In genomic region chr3:33717866-33718594, GRCh38 we compare ENCODE assay signal across 8 cellular contexts. TPM values are rescaled to one million over a fixed set of nuclear protein-coding genes. Genes with fewer than 3 reads are reported as not detected.
DNase-seq lines count a peak whose midpoint lies in the region; ATAC-seq, FAIRE-seq and TF ChIP-seq lines count a peak whose summit lies in the region.

CLASP2 (minus strand) TSS chr3:33718254; CDS start chr3:33718002, 252 bp downstream.

- H3K4me3 Mint-ChIP-seq in activated CD4-positive, alpha-beta T cell treated with anti-CD3 and anti-CD28 coated beads, Interleukin-2, amount 10 ng/mL, durations not matched to agents 24 days and 14 days = no peak within 1 kb of the TSS

- no peaks in the 10 kb centered on the region for H3K4me1 ChIP-seq in BE2C
- peaks cover 10 to 14% of the 10 kb centered on the region in 2 donors for H3K4me1 ChIP-seq in left lung

- peak within 1 kb of the TSS; percentile 88 for H3K27ac Mint-ChIP-seq in activated CD4-positive, alpha-beta T cell treated with anti-CD3 and anti-CD28 coated beads, Interleukin-2, amount 10 ng/mL, durations not matched to agents 24 days and 14 days

- peak; percentile 84 for DNase-seq in BE2C
- DNase-seq in GM19239 (ENCODE audit: insufficient read length, low spot score) = peak; percentile 61
- DNase-seq in NCI-H526 treated with DMSO at 0.1 percent for 48 hours (lab: John Stamatoyannopoulos, UW) = peak; percentile 65
- peak; percentile 96 for DNase-seq in activated CD4-positive, alpha-beta T cell treated with anti-CD3 and anti-CD28 coated beads, Interleukin-2, amount 10 ng/mL, durations not matched to agents 24 days and 14 days
- DNase-seq in dedifferentiated amniotic fluid mesenchymal stem cell (ENCODE audit: extremely low spot score) = peak; percentile 58
- DNase-seq in left lung = peak; percentile 91 to 97
- peak; percentile 78 for DNase-seq in stimulated activated CD4-positive, alpha-beta T cell treated with anti-CD3 and anti-CD28 coated beads, Interleukin-2, amount 100 ng/mL, for 4 hours (ENCODE audit: low read depth)

- intact Hi-C loops in activated CD4-positive, alpha-beta T cell treated with anti-CD3 and anti-CD28 coated beads, Interleukin-2, amount 10 ng/mL, durations not matched to agents 24 days and 14 days (cut with micrococcal nuclease) = loop anchor here (1.0 to 5.0 kb wide), 3 partner anchors 80 to 278 kb away; partner anchors contain the start of genes PDCD6IP and UBP1
- intact Hi-C loops in left lung (cut with DNase I) = loop anchor here in 1 of 2 donors (10.0 kb wide), 1 partner anchor 83 kb away; no protein-coding TSS in a partner anchor

- H3K27ac ChIP-seq in left lung = peak within 1 kb of the TSS; percentile 94 to 98

- H3K36me3 Mint-ChIP-seq in activated CD4-positive, alpha-beta T cell treated with anti-CD3 and anti-CD28 coated beads, Interleukin-2, amount 10 ng/mL, durations not matched to agents 24 days and 14 days (ENCODE audit: low read depth) = peaks cover 2% of the 10 kb centered on the region

- H3K9me3 Mint-ChIP-seq in activated CD4-positive, alpha-beta T cell treated with anti-CD3 and anti-CD28 coated beads, Interleukin-2, amount 10 ng/mL, durations not matched to agents 24 days and 14 days = no peaks in the 10 kb centered on the region

- H3K27me3 ChIP-seq in BE2C (no peaks in the 10 kb centered on the region), left lung (no peaks in the 10 kb centered on the region)

- H3K27me3 Mint-ChIP-seq in activated CD4-positive, alpha-beta T cell treated with anti-CD3 and anti-CD28 coated beads, Interleukin-2, amount 10 ng/mL, durations not matched to agents 24 days and 14 days = peaks cover 6% of the 10 kb centered on the region

- ATAC-seq in HG03442 (IDR thresholded peaks at IDR 0.05; ENCODE audit: unreplicated experiment) (peak; percentile 95), left lung (peak; percentile 93)

- H3K4me3 ChIP-seq in BE2C (ENCODE audit: low read depth, low read length) (peak within 1 kb of the TSS; percentile 71), left lung (peak within 1 kb of the TSS; percentile 67 to 69)

- H3K9me3 ChIP-seq in BE2C (no peaks in the 10 kb centered on the region), left lung (no peaks in the 10 kb centered on the region)

- FAIRE-seq in GM19239 (lab: Jason Lieb, UNC) = peak; percentile 93

- peaks cover 12% of the 10 kb centered on the region for H3K4me1 Mint-ChIP-seq in activated CD4-positive, alpha-beta T cell treated with anti-CD3 and anti-CD28 coated beads, Interleukin-2, amount 10 ng/mL, durations not matched to agents 24 days and 14 days

- TF ChIP-seq CTCF in BE2C (IDR thresholded peaks at IDR 0.05; ENCODE audit: low read depth, low read length) (no peak), left lung (IDR thresholded peaks at IDR 0.05) (no peak)

- H3K36me3 ChIP-seq in BE2C (no peaks in the 10 kb centered on the region), left lung (no peaks in the 10 kb centered on the region)

RNA-seq across cellular contexts. Expression of gene CLASP2, which starts in this region (rescaled TPM):
- polyA plus RNA-seq in BE2C (2012; ENCODE audit: insufficient read depth, insufficient read length, low read depth) = 29.7 TPM
- total RNA-seq in activated CD4-positive, alpha-beta T cell treated with anti-CD3 and anti-CD28 coated beads, Interleukin-2, amount 10 ng/mL, durations not matched to agents 24 days and 14 days = 65.3 and 65.8 TPM in 2 replicates
- total RNA-seq in left lung = 10 to 100 TPM; 48.4 to 50.6 TPM

Comparison
In these comparisons a context has a peak if more than half of its experiments do, and no peak if none do; other contexts are left out.
1. Peak in every context shown above with its lines: DNase-seq, ATAC-seq, H3K4me3 ChIP-seq and H3K27ac ChIP-seq.